9 cellular contexts compared by ENCODE assay signal in genomic region chr1:199463521-199464127, GRCh38.
A peak's percentile ranks its signal among the peaks of the same experiment; 100 is the strongest.
DNase-seq lines count a peak whose midpoint lies in the region; ATAC-seq lines count a peak whose summit lies in the region.
"Had no signal": no experiment of that assay in that cellular context is flagged by ENCODE, and none has a peak within 500 bp of the region (broad histone marks: within the 10 kb centered on the region; RNA-seq: fewer than 3 reads in every experiment).

No MANE protein-coding gene starts in this region.

- no peaks in the 10 kb centered on the region for H3K4me1 Mint-ChIP-seq in activated T-helper 17 cell treated with anti-CD3 and anti-CD28 coated beads, Interleukin-2, amount 50 U/mL, for 72 hours
- H3K4me1 Mint-ChIP-seq: CD4-positive, CD25-positive, alpha-beta regulatory T cell had no signal

- H3K27me3 Mint-ChIP-seq in activated T-helper 17 cell treated with anti-CD3 and anti-CD28 coated beads, Interleukin-2, amount 50 U/mL, for 72 hours, result no peaks in the 10 kb centered on the region

- ATAC-seq in GM21619 (IDR thresholded peaks at IDR 0.05; ENCODE audit: unreplicated experiment), result peak; percentile 75
- peak; percentile 26 for ATAC-seq in activated T-helper 17 cell treated with anti-CD3 and anti-CD28 coated beads, Interleukin-2, amount 50 U/mL, for 72 hours (replicated peaks)
- no peak for ATAC-seq in HG02970 (IDR thresholded peaks at IDR 0.05; ENCODE audit: low FRiP score, unreplicated experiment)

- H3K27ac Mint-ChIP-seq in activated T-helper 17 cell treated with anti-CD3 and anti-CD28 coated beads, Interleukin-2, amount 50 U/mL, for 72 hours, result no peak overlapping the region
- H3K27ac Mint-ChIP-seq: CD4-positive, CD25-positive, alpha-beta regulatory T cell had no signal

- DNase-seq in NCI-H1436 (lab: John Stamatoyannopoulos, UW), result peak; percentile 33
- no peak for DNase-seq in NCI-H1436 treated with DMSO at 0.1 percent for 48 hours (lab: John Stamatoyannopoulos, UW)
- DNase-seq in M059J (ENCODE audit: low read depth), result peak; percentile 85
- DNase-seq in left kidney (ENCODE audit: low read depth, low spot score), result peak; percentile 56
- no peak for DNase-seq in stimulated activated naive CD4-positive, alpha-beta T cell (lab: John Stamatoyannopoulos, UW)

- no peaks in the 10 kb centered on the region for H3K36me3 Mint-ChIP-seq in activated T-helper 17 cell treated with anti-CD3 and anti-CD28 coated beads, Interleukin-2, amount 50 U/mL, for 72 hours (ENCODE audit: low read depth)
- H3K36me3 Mint-ChIP-seq: CD4-positive, CD25-positive, alpha-beta regulatory T cell had no signal

- H3K9me3 Mint-ChIP-seq in activated T-helper 17 cell treated with anti-CD3 and anti-CD28 coated beads, Interleukin-2, amount 50 U/mL, for 72 hours, result peaks cover 7% of the 10 kb centered on the region

- no peak overlapping the region for H3K4me3 Mint-ChIP-seq in activated T-helper 17 cell treated with anti-CD3 and anti-CD28 coated beads, Interleukin-2, amount 50 U/mL, for 72 hours
- H3K4me3 Mint-ChIP-seq: CD4-positive, CD25-positive, alpha-beta regulatory T cell had no signal

Comparison
In these comparisons a context has a peak if more than half of its experiments do, and no peak if none do; other contexts are left out.
1. DNase-seq: peak in NCI-H1436 (single experiment), M059J (single experiment) and left kidney (single experiment); none in NCI-H1436 treated with DMSO at 0.1 percent for 48 hours (single experiment) and stimulated activated naive CD4-positive, alpha-beta T cell (0 of 6).